Comparison of ENCODE assay signal across 10 cellular contexts in genomic region chr1:83818916-83819315, GRCh38.
DNase-seq lines count a peak whose midpoint lies in the region; ATAC-seq, FAIRE-seq and TF ChIP-seq lines count a peak whose summit lies in the region.
"Had no signal": no experiment of that assay in that cellular context is flagged by ENCODE, and none has a peak within 500 bp of the region (broad histone marks: within the 10 kb centered on the region; RNA-seq: fewer than 3 reads in every experiment).

No MANE protein-coding gene starts in this region.

- H3K4me1 Mint-ChIP-seq in activated naive CD8-positive, alpha-beta T cell treated with anti-CD3 and anti-CD28 coated beads, Interleukin-2, amount 50 U/mL, for 24 hours: no peaks in the 10 kb centered on the region
- H3K4me1 Mint-ChIP-seq: activated naive CD8-positive, alpha-beta T cell treated with anti-CD3 and anti-CD28 coated beads, Interleukin-2, amount 10 ng/mL, durations not matched to agents 7 days and 5 days had no signal

- H3K9me3 ChIP-seq in pancreas: no peaks in the 10 kb centered on the region

- no peak overlapping the region for H3K4me3 Mint-ChIP-seq in activated naive CD8-positive, alpha-beta T cell treated with anti-CD3 and anti-CD28 coated beads, Interleukin-2, amount 50 U/mL, for 24 hours
- H3K4me3 Mint-ChIP-seq: activated naive CD8-positive, alpha-beta T cell treated with anti-CD3 and anti-CD28 coated beads, Interleukin-2, amount 10 ng/mL, durations not matched to agents 7 days and 5 days had no signal

- ATAC-seq in esophagus mucosa (peak; percentile 39), pancreas (peak; percentile 49 to 85 (median 79)), GM19463 (IDR thresholded peaks at IDR 0.05; ENCODE audit: unreplicated experiment) (no peak), GM18861 (IDR thresholded peaks at IDR 0.05; ENCODE audit: unreplicated experiment) (no peak), HG03342 (IDR thresholded peaks at IDR 0.05; ENCODE audit: unreplicated experiment) (no peak)
- ATAC-seq in activated naive CD8-positive, alpha-beta T cell treated with anti-CD3 and anti-CD28 coated beads, Interleukin-2, amount 50 U/mL, for 24 hours: no peak

- intact Hi-C loops in pancreas (cut with DNase I): no loop called here

- H3K4me3 ChIP-seq in pancreas: no peak overlapping the region

- H3K36me3 Mint-ChIP-seq in activated naive CD8-positive, alpha-beta T cell treated with anti-CD3 and anti-CD28 coated beads, Interleukin-2, amount 50 U/mL, for 24 hours (ENCODE audit: low read depth): no peaks in the 10 kb centered on the region
- H3K36me3 Mint-ChIP-seq: activated naive CD8-positive, alpha-beta T cell treated with anti-CD3 and anti-CD28 coated beads, Interleukin-2, amount 10 ng/mL, durations not matched to agents 7 days and 5 days had no signal

- H3K9me3 Mint-ChIP-seq in activated naive CD8-positive, alpha-beta T cell treated with anti-CD3 and anti-CD28 coated beads, Interleukin-2, amount 50 U/mL, for 24 hours: peaks cover 18% of the 10 kb centered on the region

- no peaks in the 10 kb centered on the region for H3K36me3 ChIP-seq in pancreas

- 31 to 32% methylated on average over 2 of the region's 2 CpGs for WGBS in pancreas, 2 donors

- H3K27me3 Mint-ChIP-seq in activated naive CD8-positive, alpha-beta T cell treated with anti-CD3 and anti-CD28 coated beads, Interleukin-2, amount 50 U/mL, for 24 hours: no peaks in the 10 kb centered on the region

- no peak for FAIRE-seq in pancreas (lab: Jason Lieb, UNC)

- H3K27me3 ChIP-seq in pancreas: no peaks in the 10 kb centered on the region

- no peak for TF ChIP-seq CTCF in pancreas (IDR thresholded peaks at IDR 0.05)

- DNase-seq in GM04504 (ENCODE audit: low read depth) (peak; percentile 68), RPMI7951 (ENCODE audit: low read depth) (peak; percentile 10), pancreas (peak in 3 of 6 donors; percentile 16 to 34 (median 22))
- DNase-seq in activated naive CD8-positive, alpha-beta T cell treated with anti-CD3 and anti-CD28 coated beads, Interleukin-2, amount 50 U/mL, for 24 hours: no peak
- DNase-seq: activated naive CD8-positive, alpha-beta T cell treated with anti-CD3 and anti-CD28 coated beads, Interleukin-2, amount 10 ng/mL, durations not matched to agents 7 days and 5 days; stimulated activated CD4-positive, alpha-beta T cell treated with anti-CD3 and anti-CD28 coated beads, Interleukin-12 subunit alpha, Interleukin-12 subunit beta, amount 100 ng/mL, for 4 hours had no signal

- H3K27ac ChIP-seq in pancreas: no peak overlapping the region

- H3K27ac Mint-ChIP-seq in activated naive CD8-positive, alpha-beta T cell treated with anti-CD3 and anti-CD28 coated beads, Interleukin-2, amount 50 U/mL, for 24 hours: no peak overlapping the region
- H3K27ac Mint-ChIP-seq: activated naive CD8-positive, alpha-beta T cell treated with anti-CD3 and anti-CD28 coated beads, Interleukin-2, amount 10 ng/mL, durations not matched to agents 7 days and 5 days had no signal

- H3K4me1 ChIP-seq in pancreas: peaks cover 0 to 8% (median 0%) of the 10 kb centered on the region in 3 donors

Comparison
In these comparisons a context has a peak if more than half of its experiments do, and no peak if none do; other contexts are left out.
1. ATAC-seq: peak in esophagus mucosa (single experiment) and pancreas (4 of 4); none in GM19463 (single experiment), activated naive CD8-positive, alpha-beta T cell treated with anti-CD3 and anti-CD28 coated beads, Interleukin-2, amount 50 U/mL, for 24 hours (single experiment), GM18861 (single experiment) and HG03342 (single experiment).